In genomic region chr20:38804682-38805501, GRCh38 we compare ENCODE assay signal across 8 cellular contexts.
DNase-seq lines count a peak whose midpoint lies in the region; ATAC-seq and TF ChIP-seq lines count a peak whose summit lies in the region.

No MANE protein-coding gene starts in this region.

- H3K36me3 Mint-ChIP-seq in stimulated activated effector memory CD8-positive, alpha-beta T cell treated with anti-CD3 and anti-CD28 coated beads, Interleukin-12 subunit alpha, Interleukin-12 subunit beta, amount 100 ng/mL, for 72 hours: peaks cover 30% of the 10 kb centered on the region

- DNase-seq in GM10248 (ENCODE audit: extremely low spot score): peak; percentile 65
- DNase-seq in activated CD4-positive, CD25-positive, alpha-beta regulatory T cell (lab: John Stamatoyannopoulos, UW): peak in 3 of 4 experiments; percentile 11 to 71 (median 61)
- DNase-seq in choroid plexus epithelial cell (ENCODE audit: low read depth): no peak
- DNase-seq in stimulated activated effector memory CD8-positive, alpha-beta T cell treated with anti-CD3 and anti-CD28 coated beads, Interleukin-12 subunit alpha, Interleukin-12 subunit beta, amount 100 ng/mL, for 72 hours (ENCODE audit: low spot score in 2 of 2): peak; percentile 51 to 90

- POLR2A ChIA-PET in GM10248 (lab: Yijun Ruan, JAX): interaction anchor here (0.6 to 1.4 kb wide), 4 partner anchors 54 to 87 kb away, joined by 3 to 4 read pairs (median 4); no protein-coding TSS in a partner anchor

- H3K27me3 ChIP-seq in mucosa of stomach (ENCODE audit: control insufficient read depth, insufficient read depth, low read length): peaks cover 34% of the 10 kb centered on the region

- H3K9me3 ChIP-seq in mucosa of stomach (ENCODE audit: control insufficient read depth, low read length): no peaks in the 10 kb centered on the region

- H3K4me1 ChIP-seq in mucosa of stomach (ENCODE audit: control insufficient read depth, insufficient read depth, low read length): peaks cover 3% of the 10 kb centered on the region

- peak overlapping the region; percentile 50 for H3K4me3 ChIP-seq in choroid plexus epithelial cell (ENCODE audit: low read depth, low read length)
- H3K4me3 ChIP-seq in mucosa of stomach (ENCODE audit: low read length): no peak overlapping the region

- no peaks in the 10 kb centered on the region for H3K9me3 Mint-ChIP-seq in stimulated activated effector memory CD8-positive, alpha-beta T cell treated with anti-CD3 and anti-CD28 coated beads, Interleukin-12 subunit alpha, Interleukin-12 subunit beta, amount 100 ng/mL, for 72 hours

- peaks cover 47% of the 10 kb centered on the region for H3K4me1 Mint-ChIP-seq in stimulated activated effector memory CD8-positive, alpha-beta T cell treated with anti-CD3 and anti-CD28 coated beads, Interleukin-12 subunit alpha, Interleukin-12 subunit beta, amount 100 ng/mL, for 72 hours

- H3K36me3 ChIP-seq in mucosa of stomach (ENCODE audit: control insufficient read depth, insufficient read depth, low read length): no peaks in the 10 kb centered on the region

- ATAC-seq in HG03342 (IDR thresholded peaks at IDR 0.05; ENCODE audit: unreplicated experiment) (peak; percentile 28), HG02798 (IDR thresholded peaks at IDR 0.05; ENCODE audit: poor library complexity, unreplicated experiment) (no peak), HG02884 (IDR thresholded peaks at IDR 0.05; ENCODE audit: unreplicated experiment) (no peak)
- peak; percentile 74 for ATAC-seq in stimulated activated effector memory CD8-positive, alpha-beta T cell treated with anti-CD3 and anti-CD28 coated beads, Interleukin-12 subunit alpha, Interleukin-12 subunit beta, amount 100 ng/mL, for 72 hours

- CTCF ChIA-PET in GM10248 (lab: Yijun Ruan, JAX): interaction anchor here (1.0 to 6.8 kb wide), 10 partner anchors 10 to 121 kb away, joined by 3 to 50 read pairs (median 4); partner anchors contain the start of gene FAM83D

- TF ChIP-seq CTCF in GM10248 (IDR thresholded peaks at IDR 0.05; ENCODE audit: control extremely low read depth, extremely low read depth, low read depth, missing control alignments): no peak
- TF ChIP-seq CTCF in choroid plexus epithelial cell (conservative IDR thresholded peaks at IDR 0.05; ENCODE audit: low read depth, low read length): no peak

- H3K27ac Mint-ChIP-seq in stimulated activated effector memory CD8-positive, alpha-beta T cell treated with anti-CD3 and anti-CD28 coated beads, Interleukin-12 subunit alpha, Interleukin-12 subunit beta, amount 100 ng/mL, for 72 hours: peak overlapping the region; percentile 96

- H3K9ac ChIP-seq in mucosa of stomach (ENCODE audit: low read length): peak overlapping the region; percentile 62

- peak overlapping the region; percentile 98 for H3K4me3 Mint-ChIP-seq in stimulated activated effector memory CD8-positive, alpha-beta T cell treated with anti-CD3 and anti-CD28 coated beads, Interleukin-12 subunit alpha, Interleukin-12 subunit beta, amount 100 ng/mL, for 72 hours

Comparison
In these comparisons a context has a peak if more than half of its experiments do, and no peak if none do; other contexts are left out.
1. ATAC-seq: peak in HG03342 (single experiment) and stimulated activated effector memory CD8-positive, alpha-beta T cell treated with anti-CD3 and anti-CD28 coated beads, Interleukin-12 subunit alpha, Interleukin-12 subunit beta, amount 100 ng/mL, for 72 hours (single experiment); none in HG02798 (single experiment) and HG02884 (single experiment).